20 cellular contexts compared by ENCODE assay signal in genomic region chr2:140274891-140275290, GRCh38.
DNase-seq lines count a peak whose midpoint lies in the region; ATAC-seq and TF ChIP-seq lines count a peak whose summit lies in the region.
"Had no signal": no experiment of that assay in that cellular context is flagged by ENCODE, and none has a peak within 500 bp of the region (broad histone marks: within the 10 kb centered on the region; RNA-seq: fewer than 3 reads in every experiment).

No MANE protein-coding gene starts in this region.

- no peak overlapping the region for H3K27ac ChIP-seq in neural progenitor cell
- no peak overlapping the region for H3K27ac ChIP-seq in CD4-positive, alpha-beta T cell (ENCODE audit: low read depth, low read length)
- H3K27ac ChIP-seq: 22Rv1, SJCRH30 had no signal

- peaks cover 3% of the 10 kb centered on the region for H3K9me3 Mint-ChIP-seq in neural progenitor cell
- H3K9me3 Mint-ChIP-seq in CD4-positive, alpha-beta T cell = peaks cover 11% of the 10 kb centered on the region

- no peaks in the 10 kb centered on the region for H3K4me1 ChIP-seq in neural progenitor cell
- H3K4me1 ChIP-seq: SJCRH30 had no signal

- no peaks in the 10 kb centered on the region for H3K27me3 Mint-ChIP-seq in neural progenitor cell (ENCODE audit: insufficient read depth, low read depth)
- H3K27me3 Mint-ChIP-seq in CD4-positive, alpha-beta T cell = no peaks in the 10 kb centered on the region

- H2AFZ ChIP-seq in neural progenitor cell (replicated peaks) = peak overlapping the region; percentile 12

- POLR2A ChIA-PET in CD4-positive, alpha-beta T cell (lab: Charles Lee) = no interaction called here

- H3K36me3 ChIP-seq in neural progenitor cell = no peaks in the 10 kb centered on the region
- H3K36me3 ChIP-seq: SJCRH30 had no signal

- no peaks in the 10 kb centered on the region for H3F3A ChIP-seq in neural progenitor cell (ENCODE audit: low read depth)

- CTCF ChIA-PET in CD4-positive, alpha-beta T cell (lab: Charles Lee) = no interaction called here

- no peak overlapping the region for H3K9ac ChIP-seq in neural progenitor cell

- intact Hi-C loops in CD4-positive, alpha-beta T cell (cut with DNase I, micrococcal nuclease) = no loop called here

- no peaks in the 10 kb centered on the region for H3K27me3 ChIP-seq in neural progenitor cell
- no peaks in the 10 kb centered on the region for H3K27me3 ChIP-seq in CD4-positive, alpha-beta T cell (ENCODE audit: control insufficient read depth, insufficient read depth, low read length)
- H3K27me3 ChIP-seq: SJCRH30 had no signal

- no peak for ATAC-seq in GM21390 (IDR thresholded peaks at IDR 0.05; ENCODE audit: unreplicated experiment)
- no peak for ATAC-seq in CD4-positive, alpha-beta T cell (ENCODE audit: poor library complexity)
- ATAC-seq: GM12878, K562, PC-3, Right ventricle myocardium inferior had no signal

- H3K4me3 ChIP-seq in neural progenitor cell = no peak overlapping the region
- H3K4me3 ChIP-seq: GM12878, K562, SJCRH30 had no signal

- peak; percentile 4 for DNase-seq in DMS53 (lab: John Stamatoyannopoulos, UW)
- DNase-seq in DMS53 treated with DMSO at 0.1 percent for 48 hours (lab: John Stamatoyannopoulos, UW; ENCODE audit: unreplicated experiment) = no peak
- peak; percentile 17 to 59 for DNase-seq in NCI-H2081 (lab: John Stamatoyannopoulos, UW)
- peak; percentile 64 for DNase-seq in astrocyte of the hippocampus (ENCODE audit: low read depth, low spot score)
- no peak for DNase-seq in neural progenitor cell (ENCODE audit: low spot score)
- DNase-seq in activated CD8-positive, alpha-beta memory T cell treated with anti-CD3 and anti-CD28 coated beads, Interleukin-2, amount 50 U/mL, for 48 hours = no peak
- no peak for DNase-seq in CD4-positive, alpha-beta T cell
- DNase-seq: GDM1; Kasumi-1; NCI-H2029; NCI-H2171; NCI-H226; NK-92 treated with Interleukin-12 subunit alpha and Interleukin-12 subunit beta, amount 100 ng/mL, for 24 hours; SJCRH30 had no signal

- no peaks in the 10 kb centered on the region for H4K20me1 ChIP-seq in neural progenitor cell (ENCODE audit: low read depth)

- no peaks in the 10 kb centered on the region for H3K79me2 ChIP-seq in neural progenitor cell (ENCODE audit: low read depth)

- H3K9me3 ChIP-seq in neural progenitor cell (ENCODE audit: low read depth) = no peaks in the 10 kb centered on the region
- peaks cover 11% of the 10 kb centered on the region for H3K9me3 ChIP-seq in CD4-positive, alpha-beta T cell (ENCODE audit: control insufficient read depth, low read length)
- H3K9me3 ChIP-seq: SJCRH30 had no signal

- no peak for TF ChIP-seq CTCF in neural progenitor cell (IDR thresholded peaks at IDR 0.05)
- no peak for TF ChIP-seq CTCF in CD4-positive, alpha-beta T cell (IDR thresholded peaks at IDR 0.05)

- H3K36me3 Mint-ChIP-seq in neural progenitor cell = no peaks in the 10 kb centered on the region
- no peaks in the 10 kb centered on the region for H3K36me3 Mint-ChIP-seq in CD4-positive, alpha-beta T cell (ENCODE audit: low read depth)

- H3K4me2 ChIP-seq in neural progenitor cell = no peak overlapping the region

- H3K27ac Mint-ChIP-seq in neural progenitor cell = no peak overlapping the region
- H3K27ac Mint-ChIP-seq in CD4-positive, alpha-beta T cell = no peak overlapping the region

- H3K4me1 Mint-ChIP-seq in neural progenitor cell = no peaks in the 10 kb centered on the region
- H3K4me1 Mint-ChIP-seq in CD4-positive, alpha-beta T cell (ENCODE audit: low read depth) = no peaks in the 10 kb centered on the region

- H3K4me3 Mint-ChIP-seq in neural progenitor cell = no peak overlapping the region
- H3K4me3 Mint-ChIP-seq in CD4-positive, alpha-beta T cell = no peak overlapping the region

Comparison
In these comparisons a context has a peak if more than half of its experiments do, and no peak if none do; other contexts are left out.
1. DNase-seq: peak in DMS53 (single experiment), NCI-H2081 (2 of 2) and astrocyte of the hippocampus (single experiment); none in DMS53 treated with DMSO at 0.1 percent for 48 hours (single experiment), neural progenitor cell (single experiment), activated CD8-positive, alpha-beta memory T cell treated with anti-CD3 and anti-CD28 coated beads, Interleukin-2, amount 50 U/mL, for 48 hours (single experiment) and CD4-positive, alpha-beta T cell (0 of 10).